Comparison of ENCODE assay signal across 30 cellular contexts in genomic region chr4:189113389-189113888, GRCh38.
"Had no signal": no experiment of that assay in that cellular context is flagged by ENCODE, and none has a peak within 500 bp of the region (broad histone marks: within the 10 kb centered on the region; RNA-seq: fewer than 3 reads in every experiment).

No MANE protein-coding gene starts in this region.

- H3K9me3 ChIP-seq: esophagus muscularis mucosa, gastroesophageal sphincter had no signal

- H3K9me3 Mint-ChIP-seq: activated CD4-positive, alpha-beta T cell treated with anti-CD3 and anti-CD28 coated beads, Interleukin-2, amount 10 ng/mL, durations not matched to agents 24 days and 14 days had no signal

- H3K4me3 ChIP-seq: esophagus muscularis mucosa, gastroesophageal sphincter had no signal

- DNase-seq: activated CD4-positive, alpha-beta memory T cell treated with anti-CD3 and anti-CD28 coated beads for 36 hours; activated CD4-positive, alpha-beta T cell treated with anti-CD3 and anti-CD28 coated beads for 36 hours; activated CD4-positive, alpha-beta T cell treated with anti-CD3 and anti-CD28 coated beads, Interleukin-2, amount 10 ng/mL, durations not matched to agents 24 days and 14 days; activated CD4-positive, CD25-positive, alpha-beta regulatory T cell; activated CD4-positive, CD25-positive, alpha-beta regulatory T cell treated with anti-CD3 and anti-CD28 coated beads, Interleukin-2, amount 50 U/mL, for 72 hours; activated CD8-positive, alpha-beta memory T cell treated with anti-CD3 and anti-CD28 coated beads, Interleukin-2, amount 50 U/mL, for 48 hours; activated effector memory CD4-positive, alpha-beta T cell treated with Interleukin-2 at 50 U/mL for 16 hours; activated gamma-delta T cell treated with Interleukin-2 at 50 U/mL for 16 hours; activated naive CD4-positive, alpha-beta T cell treated with anti-CD3 and anti-CD28 coated beads, Interleukin-2, amount 50 U/mL, for 16 hours; activated naive CD4-positive, alpha-beta T cell treated with Interleukin-2 at 50 U/mL for 16 hours; activated T-cell treated with anti-CD3 and anti-CD28 coated beads for 4 hours; activated T-cell treated with anti-CD3 and anti-CD28 coated beads, Interleukin-2, amount 50 U/mL, for 24 hours; activated T-cell treated with anti-CD3 and anti-CD28 coated beads, Interleukin-2, amount 50 U/mL, for 72 hours; amniotic stem cell; anterior cingulate cortex; brain microvascular endothelial cell; cortex of kidney; dermis blood vessel endothelial cell; effector CD4-positive, alpha-beta T cell; effector memory CD8-positive, alpha-beta T cell; erythroblast; foreskin melanocyte; T-helper 2 cell had no signal

- ATAC-seq: activated CD4-positive, alpha-beta T cell treated with anti-CD3 and anti-CD28 coated beads for 36 hours; activated T-cell treated with anti-CD3 and anti-CD28 coated beads, Interleukin-2, amount 50 U/mL, for 72 hours; effector memory CD8-positive, alpha-beta T cell; gastroesophageal sphincter had no signal

- H3K27me3 ChIP-seq: brain microvascular endothelial cell, esophagus muscularis mucosa, gastroesophageal sphincter had no signal

- H3K36me3 ChIP-seq: brain microvascular endothelial cell, esophagus muscularis mucosa, gastroesophageal sphincter had no signal

- H3K4me1 ChIP-seq: esophagus muscularis mucosa, gastroesophageal sphincter had no signal

- FAIRE-seq: astrocyte, bronchial epithelial cell, colon had no signal

- H3K4me3 Mint-ChIP-seq: activated CD4-positive, alpha-beta memory T cell treated with anti-CD3 and anti-CD28 coated beads for 36 hours; activated CD4-positive, alpha-beta T cell treated with anti-CD3 and anti-CD28 coated beads for 36 hours; activated CD4-positive, alpha-beta T cell treated with anti-CD3 and anti-CD28 coated beads, Interleukin-2, amount 10 ng/mL, durations not matched to agents 24 days and 14 days; activated naive CD8-positive, alpha-beta T cell; activated T-cell treated with anti-CD3 and anti-CD28 coated beads, Interleukin-2, amount 50 U/mL, for 24 hours; activated T-cell treated with anti-CD3 and anti-CD28 coated beads, Interleukin-2, amount 50 U/mL, for 72 hours; central memory CD8-positive, alpha-beta T cell; effector memory CD8-positive, alpha-beta T cell had no signal

- H3K27me3 Mint-ChIP-seq: activated CD4-positive, alpha-beta memory T cell treated with anti-CD3 and anti-CD28 coated beads for 36 hours; activated CD4-positive, alpha-beta T cell treated with anti-CD3 and anti-CD28 coated beads for 36 hours; activated CD4-positive, alpha-beta T cell treated with anti-CD3 and anti-CD28 coated beads, Interleukin-2, amount 10 ng/mL, durations not matched to agents 24 days and 14 days; activated naive CD8-positive, alpha-beta T cell; activated T-cell treated with anti-CD3 and anti-CD28 coated beads, Interleukin-2, amount 50 U/mL, for 24 hours; central memory CD8-positive, alpha-beta T cell; effector memory CD8-positive, alpha-beta T cell had no signal

- H3K27ac Mint-ChIP-seq: activated CD4-positive, alpha-beta memory T cell treated with anti-CD3 and anti-CD28 coated beads for 36 hours; activated CD4-positive, alpha-beta T cell treated with anti-CD3 and anti-CD28 coated beads for 36 hours; activated CD4-positive, alpha-beta T cell treated with anti-CD3 and anti-CD28 coated beads, Interleukin-2, amount 10 ng/mL, durations not matched to agents 24 days and 14 days; activated naive CD8-positive, alpha-beta T cell; activated T-cell treated with anti-CD3 and anti-CD28 coated beads, Interleukin-2, amount 50 U/mL, for 24 hours; activated T-cell treated with anti-CD3 and anti-CD28 coated beads, Interleukin-2, amount 50 U/mL, for 72 hours; effector memory CD8-positive, alpha-beta T cell had no signal

- H3K36me3 Mint-ChIP-seq: activated CD4-positive, alpha-beta memory T cell treated with anti-CD3 and anti-CD28 coated beads for 36 hours; activated naive CD8-positive, alpha-beta T cell had no signal

- H3K4me1 Mint-ChIP-seq: activated CD4-positive, alpha-beta T cell treated with anti-CD3 and anti-CD28 coated beads for 36 hours; activated CD4-positive, alpha-beta T cell treated with anti-CD3 and anti-CD28 coated beads, Interleukin-2, amount 10 ng/mL, durations not matched to agents 24 days and 14 days; central memory CD8-positive, alpha-beta T cell had no signal

- H3K27ac ChIP-seq: brain microvascular endothelial cell, esophagus muscularis mucosa, gastroesophageal sphincter had no signal
